15 cellular contexts compared by ENCODE assay signal in the genomic region with DNA sequence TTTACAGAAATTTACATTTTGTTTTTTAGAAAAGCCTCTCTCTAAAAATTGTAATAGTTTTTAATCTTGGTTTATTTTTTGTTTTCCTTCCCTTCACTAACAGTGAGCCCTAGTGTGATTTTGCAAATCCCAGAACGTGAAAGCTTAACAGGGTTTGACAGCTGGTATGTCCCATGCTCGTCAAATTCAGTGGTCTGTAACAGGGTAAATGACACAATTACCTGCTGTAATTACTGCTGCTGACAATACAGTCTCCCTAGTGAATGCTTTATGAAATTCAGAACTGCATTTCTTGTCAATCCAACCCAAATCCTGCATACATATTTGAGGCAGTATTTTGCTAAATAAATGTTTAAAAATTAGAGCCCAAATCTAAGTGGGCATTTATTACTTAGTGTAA.
"Had no signal": no experiment of that assay in that cellular context is flagged by ENCODE, and none has a peak within 500 bp of the region (broad histone marks: within the 10 kb centered on the region; RNA-seq: fewer than 3 reads in every experiment).

No MANE protein-coding gene starts in this region.

- H3K27ac ChIP-seq: coronary artery, upper lobe of right lung had no signal

- H3K9me3 ChIP-seq: upper lobe of right lung had no signal

- H3K27me3 ChIP-seq: upper lobe of right lung had no signal

- FAIRE-seq: frontal cortex, keratinocyte had no signal

- H3K36me3 ChIP-seq: upper lobe of right lung had no signal

- H3K4me3 ChIP-seq: coronary artery, upper lobe of right lung had no signal

- DNase-seq: activated CD4-positive, alpha-beta T cell treated with anti-CD3 and anti-CD28 coated beads, Interleukin-2, amount 50 U/mL, for 4 hours; activated effector memory CD4-positive, alpha-beta T cell treated with Interleukin-2 at 50 U/mL for 16 hours; activated T-cell treated with anti-CD3 and anti-CD28 coated beads, Interleukin-2, amount 50 U/mL, for 1 hour; central memory CD4-positive, alpha-beta T cell; effector CD4-positive, alpha-beta T cell; left ventricle myocardium superior; mesendoderm; stimulated activated CD4-positive, alpha-beta T cell treated with anti-CD3 and anti-CD28 coated beads, Interleukin-12 subunit alpha, Interleukin-12 subunit beta, amount 100 ng/mL, for 4 hours; stimulated activated CD4-positive, alpha-beta T cell treated with anti-CD3 and anti-CD28 coated beads, Interleukin-4, amount 100 ng/mL, for 1 hour; stimulated activated CD8-positive, alpha-beta memory T cell treated with anti-CD3 and anti-CD28 coated beads, Interleukin-4, amount 100 ng/mL, for 48 hours; upper lobe of right lung had no signal

- ATAC-seq: activated CD4-positive, CD25-positive, alpha-beta regulatory T cell treated with anti-CD3 and anti-CD28 coated beads, Interleukin-2, amount 50 U/mL, for 24 hours; left ventricle myocardium superior; upper lobe of right lung had no signal
